In genomic region chr2:96129528-96130120, GRCh38 we compare ENCODE assay signal across 25 cellular contexts. TPM values are rescaled to one million over a fixed set of nuclear protein-coding genes. Genes with fewer than 3 reads are reported as not detected.
DNase-seq lines count a peak whose midpoint lies in the region; ATAC-seq lines count a peak whose summit lies in the region.
"Had no signal": no experiment of that assay in that cellular context is flagged by ENCODE, and none has a peak within 500 bp of the region (broad histone marks: within the 10 kb centered on the region; RNA-seq: fewer than 3 reads in every experiment).

No MANE protein-coding gene starts in this region.

- no peak overlapping the region for H2BK5ac ChIP-seq in neuronal stem cell (ENCODE audit: low read length)

- H3K23ac ChIP-seq in neuronal stem cell (ENCODE audit: low read depth, low read length, poor library complexity): no peak overlapping the region

- POLR2A ChIA-PET in CD8-positive, alpha-beta memory T cell (lab: Charles Lee): interaction anchor here (0.6 kb wide), 1 partner anchor 118 kb away, joined by 3 read pairs; no protein-coding TSS in a partner anchor

- no peaks in the 10 kb centered on the region for H3K9me3 Mint-ChIP-seq in activated naive CD4-positive, alpha-beta T cell treated with anti-CD3 and anti-CD28 coated beads, Interleukin-2, amount 50 U/mL, for 24 hours
- H3K9me3 Mint-ChIP-seq in CD8-positive, alpha-beta memory T cell: no peaks in the 10 kb centered on the region

- no peak overlapping the region for H3K18ac ChIP-seq in neuronal stem cell (ENCODE audit: low read length)

- no peak overlapping the region for H2BK120ac ChIP-seq in neuronal stem cell (ENCODE audit: low read depth, low read length)

- peaks cover 14% of the 10 kb centered on the region for H3K4me1 Mint-ChIP-seq in activated naive CD4-positive, alpha-beta T cell treated with anti-CD3 and anti-CD28 coated beads, Interleukin-2, amount 50 U/mL, for 24 hours
- peaks cover 16 to 45% (median 22%) of the 10 kb centered on the region in 3 donors for H3K4me1 Mint-ChIP-seq in CD8-positive, alpha-beta memory T cell
- peaks cover 3% of the 10 kb centered on the region for H3K4me1 Mint-ChIP-seq in T-helper 17 cell

- no peak overlapping the region for H2BK12ac ChIP-seq in neuronal stem cell (ENCODE audit: low read length)

- ATAC-seq in T-helper 17 cell: no peak
- ATAC-seq in HG02884 (IDR thresholded peaks at IDR 0.05; ENCODE audit: unreplicated experiment): no peak
- no peak for ATAC-seq in HG02678 (IDR thresholded peaks at IDR 0.05; ENCODE audit: unreplicated experiment)
- ATAC-seq: HepG2 had no signal

- no peaks in the 10 kb centered on the region for H3K4me1 ChIP-seq in CD8-positive, alpha-beta memory T cell (ENCODE audit: insufficient read depth, low read length)
- no peaks in the 10 kb centered on the region for H3K4me1 ChIP-seq in neuronal stem cell (ENCODE audit: control insufficient read depth in 2 of 2, insufficient read depth in 1 of 2, low read depth in 1 of 2, low read length in 2 of 2)
- H3K4me1 ChIP-seq: BE2C, Caco-2 had no signal

- H3K9ac ChIP-seq in neuronal stem cell (ENCODE audit: low read depth, low read length, poor library complexity): no peak overlapping the region
- H3K9ac ChIP-seq: SK-N-SH had no signal

- H3K14ac ChIP-seq in neuronal stem cell (ENCODE audit: low read length): no peak overlapping the region

- no peak for DNase-seq in activated naive CD4-positive, alpha-beta T cell (lab: John Stamatoyannopoulos, UW)
- peak in 1 of 5 donors; percentile 7 for DNase-seq in CD8-positive, alpha-beta memory T cell
- DNase-seq in T-helper 17 cell (no peak), neuronal stem cell (ENCODE audit: low spot score) (no peak)
- DNase-seq: BE2C; Caco-2; DMS 273 treated with DMSO at 0.1 percent for 48 hours; DMS79 treated with DMSO at 0.1 percent for 48 hours; KBM-7; MM.1S; NCI-H1048; NCI-H1417 treated with DMSO at 0.1 percent for 48 hours; NCI-H187; NCI-H2107; NCI-H69; NK-92 treated with Interleukin-12 subunit alpha and Interleukin-12 subunit beta, amount 100 ng/mL, for 24 hours; SIG-M5; SK-N-SH had no signal

- peak overlapping the region; percentile 15 for H3K27ac Mint-ChIP-seq in activated naive CD4-positive, alpha-beta T cell treated with anti-CD3 and anti-CD28 coated beads, Interleukin-2, amount 50 U/mL, for 24 hours
- H3K27ac Mint-ChIP-seq in CD8-positive, alpha-beta memory T cell: peak overlapping the region in 7 of 8 donors; percentile 7 to 92 (median 61)
- H3K27ac Mint-ChIP-seq in T-helper 17 cell: peak overlapping the region; percentile 67

- no peak overlapping the region for H3K4me3 ChIP-seq in CD8-positive, alpha-beta memory T cell (ENCODE audit: low read length)
- no peak overlapping the region for H3K4me3 ChIP-seq in neuronal stem cell (ENCODE audit: low read length in 2 of 2)

- no peak overlapping the region for H3K4ac ChIP-seq in neuronal stem cell (ENCODE audit: low read length)

- no peak overlapping the region for H3K4me2 ChIP-seq in neuronal stem cell (ENCODE audit: insufficient read depth, low read length, poor library complexity, severe bottlenecking)
- H3K4me2 ChIP-seq: SK-N-SH had no signal

- no peaks in the 10 kb centered on the region for H3K79me1 ChIP-seq in neuronal stem cell (ENCODE audit: low read depth, low read length)

- no peak overlapping the region for H2AK5ac ChIP-seq in neuronal stem cell (ENCODE audit: low read depth, low read length)

- no peak overlapping the region for H4K91ac ChIP-seq in neuronal stem cell (ENCODE audit: low read depth, low read length, poor library complexity)

- no peaks in the 10 kb centered on the region for H3K9me3 ChIP-seq in CD8-positive, alpha-beta memory T cell (ENCODE audit: low read length)
- no peaks in the 10 kb centered on the region for H3K9me3 ChIP-seq in T-helper 17 cell (ENCODE audit: control insufficient read depth, low read length, poor library complexity, severe bottlenecking)
- peaks cover 0 to 2% of the 10 kb centered on the region in 2 donors for H3K9me3 ChIP-seq in neuronal stem cell (replicated peaks in 1 of 2; ENCODE audit: control insufficient read depth in 2 of 2, insufficient read depth in 1 of 2, low read depth in 1 of 2, low read length in 2 of 2)
- H3K9me3 ChIP-seq: BE2C, Caco-2, SK-N-SH had no signal

- CTCF ChIA-PET in CD8-positive, alpha-beta memory T cell (lab: Charles Lee): interaction anchor here (0.8 to 3.1 kb wide), 5 partner anchors 9 to 45 kb away, joined by 3 to 14 read pairs (median 7); partner anchors contain the start of genes ADRA2B and ASTL

- no peaks in the 10 kb centered on the region for H3K36me3 ChIP-seq in CD8-positive, alpha-beta memory T cell (ENCODE audit: insufficient read depth, low read length)
- H3K36me3 ChIP-seq in neuronal stem cell (replicated peaks in 1 of 2; ENCODE audit: control insufficient read depth in 2 of 2, insufficient read depth in 2 of 2, low read length in 2 of 2): no peaks in the 10 kb centered on the region
- H3K36me3 ChIP-seq: BE2C had no signal

- peak overlapping the region; percentile 27 for H2BK15ac ChIP-seq in neuronal stem cell (ENCODE audit: low read length)

- H3K27ac ChIP-seq in CD8-positive, alpha-beta memory T cell (ENCODE audit: low read depth, low read length): no peak overlapping the region
- H3K27ac ChIP-seq in neuronal stem cell (replicated peaks; ENCODE audit: low read length): no peak overlapping the region
- H3K27ac ChIP-seq: RWPE1 had no signal

- H3K36me3 Mint-ChIP-seq in activated naive CD4-positive, alpha-beta T cell treated with anti-CD3 and anti-CD28 coated beads, Interleukin-2, amount 50 U/mL, for 24 hours: peaks cover 14% of the 10 kb centered on the region
- peaks cover 20 to 90% (median 24%) of the 10 kb centered on the region in 3 donors for H3K36me3 Mint-ChIP-seq in CD8-positive, alpha-beta memory T cell
- H3K36me3 Mint-ChIP-seq in T-helper 17 cell (ENCODE audit: low read depth): peaks cover 8% of the 10 kb centered on the region

- no peak overlapping the region for H4K8ac ChIP-seq in neuronal stem cell (ENCODE audit: low read depth, low read length)

- no peak overlapping the region for H3K4me3 Mint-ChIP-seq in activated naive CD4-positive, alpha-beta T cell treated with anti-CD3 and anti-CD28 coated beads, Interleukin-2, amount 50 U/mL, for 24 hours
- peak overlapping the region in 2 of 7 donors; percentile 1 to 36 for H3K4me3 Mint-ChIP-seq in CD8-positive, alpha-beta memory T cell
- H3K4me3 Mint-ChIP-seq in T-helper 17 cell: no peak overlapping the region

- H3K27me3 ChIP-seq in CD8-positive, alpha-beta memory T cell (ENCODE audit: insufficient read depth, low read length, poor library complexity, severe bottlenecking): no peaks in the 10 kb centered on the region
- H3K27me3 ChIP-seq in neuronal stem cell (ENCODE audit: control insufficient read depth in 3 of 3, insufficient read depth in 3 of 3, low read depth in 1 of 3, low read length in 3 of 3): peaks cover 0 to 56% (median 2%) of the 10 kb centered on the region in 3 experiments
- H3K27me3 ChIP-seq: BE2C had no signal

- H3K27me3 Mint-ChIP-seq in activated naive CD4-positive, alpha-beta T cell treated with anti-CD3 and anti-CD28 coated beads, Interleukin-2, amount 50 U/mL, for 24 hours: no peaks in the 10 kb centered on the region
- peaks cover 0 to 3% of the 10 kb centered on the region in 2 donors for H3K27me3 Mint-ChIP-seq in CD8-positive, alpha-beta memory T cell
- H3K27me3 Mint-ChIP-seq in T-helper 17 cell: peaks cover 10% of the 10 kb centered on the region

- no peak overlapping the region for H2AFZ ChIP-seq in neuronal stem cell (ENCODE audit: low read length)

- no CpG with 5 or more reads among the region's 16 CpGs for WGBS in neuronal stem cell (ENCODE audit: extremely low coverage in 2 of 2, insufficient read length in 2 of 2, insufficient replicate concordance in 1 of 2), 2 donors

RNA-seq across cellular contexts. Expression of gene ASTL, which starts 8.7 kb away (rescaled TPM):
- total RNA-seq in CD8-positive, alpha-beta memory T cell: 10 to 100 TPM; 16.2 to 18.0 TPM
- polyA plus RNA-seq in CD8-positive, alpha-beta memory T cell: 0.49 TPM
- 1 to 10 TPM; 4.2 to 7.9 TPM for total RNA-seq in T-helper 17 cell
- polyA plus RNA-seq in neuronal stem cell (2013, experiment 1 of 2): not detected
- polyA plus RNA-seq in neuronal stem cell (2013, experiment 2 of 2): 0.04 TPM
- total RNA-seq: A673, HepG2, NCI-H460 had no signal
- polyA plus RNA-seq: HepG2, SK-N-SH had no signal

RNA-seq across cellular contexts. Expression of gene ADRA2B, which starts 13.3 kb away (rescaled TPM):
- total RNA-seq in CD8-positive, alpha-beta memory T cell: under 1 TPM; 0.07 to 0.24 TPM
- not detected for polyA plus RNA-seq in CD8-positive, alpha-beta memory T cell
- total RNA-seq in T-helper 17 cell: 1 to 10 TPM in 1 of 2 donors, under 1 TPM in 1; 0.85 to 2.8 TPM
- 3.6 TPM for polyA plus RNA-seq in neuronal stem cell (2013, experiment 1 of 2)
- polyA plus RNA-seq in neuronal stem cell (2013, experiment 2 of 2): 3.7 TPM
- total RNA-seq: A673, HepG2, NCI-H460 had no signal
- polyA plus RNA-seq: HepG2, SK-N-SH had no signal

RNA-seq across cellular contexts. Expression of gene DUSP2, which starts 15.6 kb away (rescaled TPM):
- 100 to 1,000 TPM; 214 to 237 TPM for total RNA-seq in CD8-positive, alpha-beta memory T cell
- polyA plus RNA-seq in CD8-positive, alpha-beta memory T cell: 518 TPM
- total RNA-seq in T-helper 17 cell: 100 to 1,000 TPM; 240 to 319 TPM
- 0.59 TPM for polyA plus RNA-seq in neuronal stem cell (2013, experiment 1 of 2)
- 0.58 TPM for polyA plus RNA-seq in neuronal stem cell (2013, experiment 2 of 2)
- total RNA-seq: HepG2 had no signal
- polyA plus RNA-seq: HepG2 had no signal

Comparison
In these comparisons a context has a peak if more than half of its experiments do, and no peak if none do; other contexts are left out.
1. H3K27ac Mint-ChIP-seq: peak in every context shown above with its lines; median percentile 67 in T-helper 17 cell; 61 in CD8-positive, alpha-beta memory T cell; 15 in activated naive CD4-positive, alpha-beta T cell treated with anti-CD3 and anti-CD28 coated beads, Interleukin-2, amount 50 U/mL, for 24 hours.